In genomic region chr14:25237845-25238244, GRCh38 we compare ENCODE assay signal across 10 cellular contexts.
DNase-seq lines count a peak whose midpoint lies in the region; ATAC-seq, FAIRE-seq and TF ChIP-seq lines count a peak whose summit lies in the region.
"Had no signal": no experiment of that assay in that cellular context is flagged by ENCODE, and none has a peak within 500 bp of the region (broad histone marks: within the 10 kb centered on the region; RNA-seq: fewer than 3 reads in every experiment).

No MANE protein-coding gene starts in this region.

- H3K27me3 ChIP-seq in GM12878 (replicated peaks in 1 of 2; ENCODE audit: control insufficient read depth in 2 of 2, insufficient read depth in 2 of 2, low read length in 1 of 2) (no peaks in the 10 kb centered on the region), brain microvascular endothelial cell (replicated peaks) (no peaks in the 10 kb centered on the region)

- FAIRE-seq in GM12878 (lab: Jason Lieb, UNC): no peak

- no peaks in the 10 kb centered on the region for H4K20me1 ChIP-seq in GM12878 (ENCODE audit: control insufficient read depth, insufficient read depth)

- H3K27ac ChIP-seq in GM12878 (ENCODE audit: control insufficient read depth, insufficient read depth) (no peak overlapping the region), brain microvascular endothelial cell (no peak overlapping the region)
- H3K27ac ChIP-seq: thoracic aorta had no signal

- H3K36me3 ChIP-seq in GM12878 (ENCODE audit: control insufficient read depth in 2 of 2, insufficient read depth in 2 of 2, low read length in 1 of 2): no peaks in the 10 kb centered on the region
- H3K36me3 ChIP-seq in brain microvascular endothelial cell (replicated peaks): no peaks in the 10 kb centered on the region
- H3K36me3 ChIP-seq: thoracic aorta had no signal

- no peak overlapping the region for H3K4me2 ChIP-seq in GM12878 (ENCODE audit: control insufficient read depth, insufficient read depth)

- no TSS peak for BruUV-seq in GM12878 (replicated peaks; lab: Mats Ljungman, UMichigan)

- H3K79me2 ChIP-seq in GM12878 (ENCODE audit: control insufficient read depth, insufficient read depth, low read length): no peaks in the 10 kb centered on the region

- H3K9ac ChIP-seq in GM12878 (ENCODE audit: control insufficient read depth, insufficient read depth, low read length): no peak overlapping the region

- DNase-seq in EL (peak; percentile 31), LNCaP clone FGC (ENCODE audit: low read depth) (peak; percentile 3), GM12878 (ENCODE audit: low read depth, low spot score) (no peak), left colon (peak in 1 of 2 donors; percentile 20), GM19240 (ENCODE audit: insufficient read length, low spot score) (no peak), brain microvascular endothelial cell (no peak)
- DNase-seq: activated naive CD4-positive, alpha-beta T cell had no signal

- TF ChIP-seq RAD21 in GM12878 (IDR thresholded peaks at IDR 0.05; ENCODE audit: insufficient read depth, low read depth, low read length): no peak

- no peak for TF ChIP-seq EP300 in GM12878 (IDR thresholded peaks at IDR 0.05; ENCODE audit: borderline replicate concordance in 1 of 2, control insufficient read depth in 1 of 2, low read depth in 2 of 2, low read length in 2 of 2)

- no peaks in the 10 kb centered on the region for H3K9me3 ChIP-seq in GM12878 (replicated peaks; ENCODE audit: control insufficient read depth, insufficient read depth, low read length)
- H3K9me3 ChIP-seq: thoracic aorta had no signal

- H3K4me3 ChIP-seq in LNCaP clone FGC (ENCODE audit: low read depth, low read length): no peak overlapping the region
- H3K4me3 ChIP-seq in GM12878: no peak overlapping the region
- H3K4me3 ChIP-seq in brain microvascular endothelial cell (ENCODE audit: low read depth, low read length): no peak overlapping the region
- H3K4me3 ChIP-seq: thoracic aorta had no signal

- CTCF ChIA-PET in GM12878 (lab: Yijun Ruan, JAX): interaction anchor here (0.6 to 2.6 kb wide), 9 partner anchors 10 to 635 kb away, joined by 3 to 15 read pairs (median 4); no protein-coding TSS in a partner anchor

- TF ChIP-seq CTCF in LNCaP clone FGC (IDR thresholded peaks at IDR 0.05; ENCODE audit: control insufficient read depth, extremely low read depth, insufficient read depth) (peak; percentile 64), GM12878 (IDR thresholded peaks at IDR 0.05 in 2 of 3, conservative IDR thresholded peaks at IDR 0.05 in 1 of 3; ENCODE audit: control insufficient read depth in 2 of 3, extremely low read depth in 1 of 3, insufficient read depth in 1 of 3, low read depth in 3 of 3, low read length in 3 of 3) (peak in 1 of 3 experiments; percentile 7; a peak in 1 of 6 replicates), brain microvascular endothelial cell (IDR thresholded peaks at IDR 0.05; ENCODE audit: low read depth, low read length, missing control alignments) (no peak)

- H2AFZ ChIP-seq in GM12878 (ENCODE audit: control insufficient read depth, low read depth, low read length): no peak overlapping the region

- TF ChIP-seq POLR2A in GM12878 (IDR thresholded peaks at IDR 0.05; ENCODE audit: low read depth, low read length): no peak

- intact Hi-C loops in GM12878 (cut with micrococcal nuclease; ENCODE audit: unreplicated experiment): no loop called here
- intact Hi-C loops in left colon (cut with DNase I, micrococcal nuclease): no loop called here

- SMC1A ChIA-PET in GM12878 (lab: Charles Lee; ENCODE audit: uncharacterized antibody, unreplicated experiment): interaction anchor here (0.8 to 1.5 kb wide), 3 partner anchors 25 to 503 kb away, joined by 3 to 4 read pairs (median 3); no protein-coding TSS in a partner anchor

- 2% methylated on average over 2 of the region's 6 CpGs for WGBS in GM12878 (ENCODE audit: insufficient coverage, insufficient replicate concordance, low lambda C conversion rate, missing lambda C conversion rate)

- RAD21 ChIA-PET in GM12878 (lab: Charles Lee; ENCODE audit: unreplicated experiment): interaction anchor here (1.1 to 1.8 kb wide), 3 partner anchors 191 to 528 kb away, joined by 3 to 6 read pairs (median 3); no protein-coding TSS in a partner anchor

- POLR2A ChIA-PET in GM12878 (lab: Charles Lee): no interaction called here

- ATAC-seq in GM12878: peak; percentile 66; the same call in 2 of the 3 replicates
- ATAC-seq in left colon: peak; percentile 69
- no peak for ATAC-seq in GM19023 (IDR thresholded peaks at IDR 0.05; ENCODE audit: unreplicated experiment)
- ATAC-seq in HG03045 (IDR thresholded peaks at IDR 0.05; ENCODE audit: unreplicated experiment): no peak

- in situ Hi-C loops in GM12878 (cut with MboI) (no loop called here), brain microvascular endothelial cell (cut with HindIII; ENCODE audit: low pct_ligation_motif_present, low sequenced_read_pairs) (no loop called here)

- H3K4me1 ChIP-seq in GM12878 (ENCODE audit: control insufficient read depth, insufficient read depth, low read length): no peaks in the 10 kb centered on the region

TF ChIP-seq in GM12878, 131 proteins besides CTCF, POLR2A, EP300 and RAD21 (continues in another document):
- no peak for TF ChIP-seq YBX1 (IDR thresholded peaks at IDR 0.05)
- TF ChIP-seq CEBPB (IDR thresholded peaks at IDR 0.05; ENCODE audit: borderline replicate concordance in 1 of 2, low read depth in 2 of 2, low read length in 2 of 2): no peak
- TF ChIP-seq STAT1 (conservative IDR thresholded peaks at IDR 0.05): no peak
- no peak for TF ChIP-seq JUND (IDR thresholded peaks at IDR 0.05; ENCODE audit: low read depth, low read length)
- no peak for TF ChIP-seq MEF2A (IDR thresholded peaks at IDR 0.05; ENCODE audit: insufficient read depth, low read depth, low read length)
- TF ChIP-seq ZBTB40 (IDR thresholded peaks at IDR 0.05; ENCODE audit: borderline replicate concordance): no peak
- no peak for TF ChIP-seq YY1 (IDR thresholded peaks at IDR 0.05; ENCODE audit: low read depth, low read length)
- no peak for TF ChIP-seq JUNB (IDR thresholded peaks at IDR 0.05)
- no peak for TF ChIP-seq SIN3A (IDR thresholded peaks at IDR 0.05; ENCODE audit: low read depth, low read length)
- no peak for TF ChIP-seq ATF2 (IDR thresholded peaks at IDR 0.05; ENCODE audit: low read length)
- TF ChIP-seq BCL11A (IDR thresholded peaks at IDR 0.05; ENCODE audit: low read depth, low read length): no peak
- TF ChIP-seq BCL3 (IDR thresholded peaks at IDR 0.05; ENCODE audit: borderline replicate concordance, insufficient read depth, low read depth, low read length, poor library complexity, severe bottlenecking): no peak
- TF ChIP-seq NR2C1 (IDR thresholded peaks at IDR 0.05): no peak
- TF ChIP-seq TAF1 (IDR thresholded peaks at IDR 0.05; ENCODE audit: borderline replicate concordance, low read depth, low read length): no peak
- TF ChIP-seq POLR2AphosphoS2 (IDR thresholded peaks at IDR 0.05; ENCODE audit: low read depth, low read length): no peak
- no peak for TF ChIP-seq ZNF217 (IDR thresholded peaks at IDR 0.05)
- TF ChIP-seq RUNX3 (IDR thresholded peaks at IDR 0.05; ENCODE audit: low read length): no peak
- no peak for TF ChIP-seq HDAC6 (IDR thresholded peaks at IDR 0.05; ENCODE audit: unreplicated experiment)

Comparison
In these comparisons a context has a peak if more than half of its experiments do, and no peak if none do; other contexts are left out.
1. DNase-seq: peak in EL (single experiment) and LNCaP clone FGC (single experiment); none in GM12878 (single experiment), GM19240 (single experiment) and brain microvascular endothelial cell (single experiment).
2. ATAC-seq: peak in GM12878 (single experiment) and left colon (single experiment); none in GM19023 (single experiment) and HG03045 (single experiment).